ENCODE assay signal across 30 cellular contexts in genomic region chr2:233799087-233799665, GRCh38. TPM values are rescaled to one million over a fixed set of nuclear protein-coding genes. Genes with fewer than 3 reads are reported as not detected.
DNase-seq lines count a peak whose midpoint lies in the region; TF ChIP-seq lines count a peak whose summit lies in the region.
"Had no signal": no experiment of that assay in that cellular context is flagged by ENCODE, and none has a peak within 500 bp of the region (broad histone marks: within the 10 kb centered on the region; RNA-seq: fewer than 3 reads in every experiment).

No MANE protein-coding gene starts in this region.

- H3K36me3 Mint-ChIP-seq in type B pancreatic cell = no peaks in the 10 kb centered on the region
- no peaks in the 10 kb centered on the region for H3K36me3 Mint-ChIP-seq in Calu3 (ENCODE audit: insufficient read depth, unreplicated experiment)
- H3K36me3 Mint-ChIP-seq: activated naive CD8-positive, alpha-beta T cell; CD8-positive, alpha-beta memory T cell had no signal

- peaks cover 4% of the 10 kb centered on the region for H3K9me3 ChIP-seq in WERI-Rb-1 (ENCODE audit: severe bottlenecking)
- H3K9me3 ChIP-seq: BE2C, tibial artery had no signal

- H3K36me3 ChIP-seq in WERI-Rb-1 = no peaks in the 10 kb centered on the region
- H3K36me3 ChIP-seq: BE2C, tibial artery had no signal

- H3K27ac Mint-ChIP-seq in type B pancreatic cell (no peak overlapping the region), Calu3 (ENCODE audit: unreplicated experiment) (no peak overlapping the region)
- H3K27ac Mint-ChIP-seq: activated CD4-positive, alpha-beta T cell treated with anti-CD3 and anti-CD28 coated beads, Interleukin-2, amount 10 ng/mL, durations not matched to agents 7 days and 5 days; activated naive CD8-positive, alpha-beta T cell; activated T-helper 17 cell treated with anti-CD3 and anti-CD28 coated beads, Interleukin-2, amount 50 U/mL, for 72 hours; CD8-positive, alpha-beta memory T cell had no signal

- H3K4me3 Mint-ChIP-seq in type B pancreatic cell (no peak overlapping the region), Calu3 (ENCODE audit: low read depth, unreplicated experiment) (no peak overlapping the region)
- H3K4me3 Mint-ChIP-seq: activated CD4-positive, alpha-beta T cell treated with anti-CD3 and anti-CD28 coated beads, Interleukin-2, amount 10 ng/mL, durations not matched to agents 7 days and 5 days; activated naive CD8-positive, alpha-beta T cell; activated T-helper 17 cell treated with anti-CD3 and anti-CD28 coated beads, Interleukin-2, amount 50 U/mL, for 72 hours; CD8-positive, alpha-beta memory T cell; neural crest cell had no signal

- H3K27ac ChIP-seq in WERI-Rb-1 = no peak overlapping the region
- H3K27ac ChIP-seq: tibial artery had no signal

- H3K27me3 ChIP-seq in WERI-Rb-1 (ENCODE audit: insufficient read depth, low read depth, severe bottlenecking) = no peaks in the 10 kb centered on the region
- H3K27me3 ChIP-seq: BE2C, tibial artery had no signal

- H3K27me3 Mint-ChIP-seq in type B pancreatic cell (peaks cover 17% of the 10 kb centered on the region), Calu3 (ENCODE audit: unreplicated experiment) (no peaks in the 10 kb centered on the region)
- H3K27me3 Mint-ChIP-seq: activated CD4-positive, alpha-beta T cell treated with anti-CD3 and anti-CD28 coated beads, Interleukin-2, amount 10 ng/mL, durations not matched to agents 7 days and 5 days had no signal

- no TSS peak for BruUV-seq in Calu3 (replicated peaks; lab: Mats Ljungman, UMichigan)

- peak; percentile 53 for DNase-seq in activated effector memory CD4-positive, alpha-beta T cell treated with anti-CD3 and anti-CD28 coated beads, Interleukin-2, amount 50 U/mL, for 16 hours
- no peak for DNase-seq in activated effector memory CD4-positive, alpha-beta T cell treated with Interleukin-2 at 50 U/mL for 16 hours
- DNase-seq in WERI-Rb-1 = peak; percentile 11
- peak; percentile 6 for DNase-seq in mucosa of gallbladder (ENCODE audit: low spot score)
- DNase-seq in type B pancreatic cell (ENCODE audit: extremely low spot score, unreplicated experiment) = peak; percentile 49
- DNase-seq in Calu3 = no peak
- DNase-seq in GM19238 (ENCODE audit: insufficient read length, low spot score) = no peak
- DNase-seq: activated CD4-positive, alpha-beta T cell treated with anti-CD3 and anti-CD28 coated beads, Interleukin-2, amount 10 ng/mL, durations not matched to agents 7 days and 5 days; anterior cingulate cortex; BE2C; DMS153; effector CD8-positive, alpha-beta T cell; HCEC 1CT; hypothalamus; Karpas-422; left cardiac atrium; NCI-H1417; NCI-H2081 treated with DMSO at 0.1 percent for 48 hours; NCI-H345; SW 1271 had no signal

- intact Hi-C loops in Calu3 (cut with micrococcal nuclease; ENCODE audit: unreplicated experiment) = no loop called here

- H3K9me3 Mint-ChIP-seq in type B pancreatic cell = no peaks in the 10 kb centered on the region
- no peaks in the 10 kb centered on the region for H3K9me3 Mint-ChIP-seq in Calu3 (ENCODE audit: low read depth, unreplicated experiment)
- H3K9me3 Mint-ChIP-seq: activated CD4-positive, alpha-beta T cell treated with anti-CD3 and anti-CD28 coated beads, Interleukin-2, amount 10 ng/mL, durations not matched to agents 7 days and 5 days; activated T-helper 17 cell treated with anti-CD3 and anti-CD28 coated beads, Interleukin-2, amount 50 U/mL, for 72 hours; CD8-positive, alpha-beta memory T cell had no signal

- H3K4me1 Mint-ChIP-seq in type B pancreatic cell (ENCODE audit: unreplicated experiment) (no peaks in the 10 kb centered on the region), Calu3 (ENCODE audit: low read depth, unreplicated experiment) (peaks cover 14% of the 10 kb centered on the region)
- H3K4me1 Mint-ChIP-seq: activated CD4-positive, alpha-beta T cell treated with anti-CD3 and anti-CD28 coated beads, Interleukin-2, amount 10 ng/mL, durations not matched to agents 7 days and 5 days; activated T-helper 17 cell treated with anti-CD3 and anti-CD28 coated beads, Interleukin-2, amount 50 U/mL, for 72 hours; neural crest cell had no signal

- TF ChIP-seq CTCF in WERI-Rb-1 (IDR thresholded peaks at IDR 0.05; ENCODE audit: low read depth, low read length) = no peak
- TF ChIP-seq CTCF in type B pancreatic cell (conservative IDR thresholded peaks at IDR 0.05) = no peak
- TF ChIP-seq CTCF in Calu3 (IDR thresholded peaks at IDR 0.05; ENCODE audit: unreplicated experiment) = no peak

- CTCF ChIA-PET in Calu3 (lab: Charles Lee) = no interaction called here

- H3K4me3 ChIP-seq in WERI-Rb-1 (ENCODE audit: low read depth, low read length) = no peak overlapping the region
- H3K4me3 ChIP-seq: tibial artery had no signal

RNA-seq across cellular contexts. Expression of gene MROH2A, which starts 21.0 kb away (rescaled TPM):
- total RNA-seq in mucosa of gallbladder (1.2 TPM), type B pancreatic cell (ENCODE audit: low replicate concordance) (not detected in 2 replicates), Calu3 (2022) (0.33 and 0.76 TPM in 2 replicates)
- total RNA-seq: activated CD4-positive, alpha-beta T cell treated with anti-CD3 and anti-CD28 coated beads, Interleukin-2, amount 10 ng/mL, durations not matched to agents 7 days and 5 days; activated T-helper 17 cell treated with anti-CD3 and anti-CD28 coated beads, Interleukin-2, amount 50 U/mL, for 72 hours; bronchial epithelial cell; CD8-positive, alpha-beta memory T cell; epithelial cell of proximal tubule; left cardiac atrium; lung microvascular endothelial cell; neural crest cell; right cardiac atrium; RPMI7951 had no signal

RNA-seq across cellular contexts. Expression of gene UGT1A1, which starts 39.1 kb away (rescaled TPM):
- 2.6 TPM for total RNA-seq in mucosa of gallbladder
- 0.21 and 0.77 TPM in 2 replicates for total RNA-seq in type B pancreatic cell (ENCODE audit: low replicate concordance)
- total RNA-seq in Calu3 (2022) = 26.7 and 43.9 TPM in 2 replicates
- total RNA-seq: activated CD4-positive, alpha-beta T cell treated with anti-CD3 and anti-CD28 coated beads, Interleukin-2, amount 10 ng/mL, durations not matched to agents 7 days and 5 days; activated T-helper 17 cell treated with anti-CD3 and anti-CD28 coated beads, Interleukin-2, amount 50 U/mL, for 72 hours; CD8-positive, alpha-beta memory T cell; epithelial cell of proximal tubule; left cardiac atrium; lung microvascular endothelial cell; neural crest cell; right cardiac atrium; RPMI7951 had no signal

RNA-seq across cellular contexts. Expression of gene HJURP, which starts 55.2 kb away (rescaled TPM):
- total RNA-seq in mucosa of gallbladder = 1.9 TPM
- total RNA-seq in type B pancreatic cell (ENCODE audit: low replicate concordance) = 16.7 and 42.1 TPM in 2 replicates
- total RNA-seq in Calu3 (2022) = 58.5 and 71.0 TPM in 2 replicates

Comparison
In these comparisons a context has a peak if more than half of its experiments do, and no peak if none do; other contexts are left out.
1. DNase-seq: peak in activated effector memory CD4-positive, alpha-beta T cell treated with anti-CD3 and anti-CD28 coated beads, Interleukin-2, amount 50 U/mL, for 16 hours (single experiment), WERI-Rb-1 (single experiment), mucosa of gallbladder (single experiment) and type B pancreatic cell (single experiment); none in activated effector memory CD4-positive, alpha-beta T cell treated with Interleukin-2 at 50 U/mL for 16 hours (single experiment), Calu3 (single experiment) and GM19238 (single experiment).